Comparison of ENCODE assay signal across 21 cellular contexts in the genomic region with DNA sequence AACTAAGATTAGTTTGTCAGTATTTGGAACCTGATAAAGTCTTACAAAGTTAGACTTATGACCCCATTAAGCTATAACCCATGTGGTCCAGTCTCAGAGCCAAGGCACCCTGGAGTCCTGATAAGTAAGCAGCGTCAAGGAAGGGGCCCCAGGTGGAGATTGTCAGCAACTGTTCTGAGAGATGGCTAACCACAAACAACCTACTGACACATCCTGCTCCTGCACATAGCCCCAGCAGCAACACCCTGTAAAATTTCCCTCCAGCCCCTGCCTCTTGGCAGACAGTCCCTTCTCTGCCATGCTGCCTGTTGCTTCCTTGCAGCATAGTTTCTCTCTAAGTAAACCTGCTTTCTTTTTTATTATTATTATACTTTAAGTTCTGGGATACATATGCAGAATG.
A peak's percentile ranks its signal among the peaks of the same experiment; 100 is the strongest.
DNase-seq lines count a peak whose midpoint lies in the region; ATAC-seq and TF ChIP-seq lines count a peak whose summit lies in the region.
"Had no signal": no experiment of that assay in that cellular context is flagged by ENCODE, and none has a peak within 500 bp of the region (broad histone marks: within the 10 kb centered on the region; RNA-seq: fewer than 3 reads in every experiment).

No MANE protein-coding gene starts in this region.

- H3K36me3 Mint-ChIP-seq in activated CD4-positive, alpha-beta T cell treated with anti-CD3 and anti-CD28 coated beads for 36 hours (ENCODE audit: low read depth), result no peaks in the 10 kb centered on the region
- H3K36me3 Mint-ChIP-seq: activated naive CD4-positive, alpha-beta T cell treated with anti-CD3 and anti-CD28 coated beads, Interleukin-2, amount 50 U/mL, for 72 hours had no signal

- H3K9me3 Mint-ChIP-seq in activated CD4-positive, alpha-beta T cell treated with anti-CD3 and anti-CD28 coated beads for 36 hours (ENCODE audit: low read depth), result no peaks in the 10 kb centered on the region
- H3K9me3 Mint-ChIP-seq: activated naive CD4-positive, alpha-beta T cell treated with anti-CD3 and anti-CD28 coated beads, Interleukin-2, amount 50 U/mL, for 72 hours; central memory CD8-positive, alpha-beta T cell had no signal

- H3K27me3 Mint-ChIP-seq in activated CD4-positive, alpha-beta T cell treated with anti-CD3 and anti-CD28 coated beads for 36 hours, result peaks cover 1% of the 10 kb centered on the region

- H3K4me1 ChIP-seq in stomach, result peaks cover 0 to 11% (median 4%) of the 10 kb centered on the region in 4 donors
- H3K4me1 ChIP-seq: HAP-1, SJSA1 had no signal

- 16 to 45% (median 23%) methylated on average over 1 of the region's 1 CpG for WGBS in stomach, 5 donors

- TF ChIP-seq CTCF in fibroblast of villous mesenchyme (IDR thresholded peaks at IDR 0.05; ENCODE audit: insufficient read depth, low read depth, low read length) (no peak), stomach (IDR thresholded peaks at IDR 0.05) (no peak)

- intact Hi-C loops in activated CD4-positive, alpha-beta T cell treated with anti-CD3 and anti-CD28 coated beads for 36 hours (cut with DNase I, micrococcal nuclease), result no loop called here
- intact Hi-C loops in stomach (cut with DNase I; ENCODE audit: low total_unique reads), result no loop called here

- TF ChIP-seq EP300 in stomach (IDR thresholded peaks at IDR 0.05), result no peak

- H3K36me3 ChIP-seq in KOPT-K1 (ENCODE audit: insufficient read depth, low read length) (no peaks in the 10 kb centered on the region), stomach (no peaks in the 10 kb centered on the region)
- H3K36me3 ChIP-seq: HAP-1, left ventricle myocardium inferior, SJSA1, thoracic aorta had no signal

- peaks cover 5% of the 10 kb centered on the region for H3K9me3 ChIP-seq in KOPT-K1 (ENCODE audit: insufficient read depth, low read length, poor library complexity, severe bottlenecking)
- H3K9me3 ChIP-seq in stomach, result no peaks in the 10 kb centered on the region
- H3K9me3 ChIP-seq: HAP-1, left ventricle myocardium inferior, SJSA1, thoracic aorta had no signal

- peak; percentile 51 for DNase-seq in activated CD4-positive, alpha-beta T cell treated with anti-CD3 and anti-CD28 coated beads for 36 hours
- no peak for DNase-seq in activated CD4-positive, alpha-beta T cell treated with anti-CD3 and anti-CD28 coated beads for 1 hour
- DNase-seq in fibroblast of villous mesenchyme (ENCODE audit: low read depth) (peak; percentile 48), stomach (no peak), DMS153 treated with DMSO at 0.1 percent for 48 hours (lab: John Stamatoyannopoulos, UW; ENCODE audit: unreplicated experiment) (no peak), inferior parietal cortex (ENCODE audit: extremely low spot score) (no peak)
- DNase-seq: CD8-positive, alpha-beta memory T cell; hypothalamus; left ventricle myocardium inferior; NCI-H2029; right cardiac atrium had no signal

- no peaks in the 10 kb centered on the region for H3K27me3 ChIP-seq in stomach
- H3K27me3 ChIP-seq: SJSA1 had no signal

- TF ChIP-seq POLR2A in stomach (IDR thresholded peaks at IDR 0.05), result no peak

- POLR2A ChIA-PET in activated CD4-positive, alpha-beta T cell treated with anti-CD3 and anti-CD28 coated beads for 36 hours (lab: Charles Lee), result no interaction called here

- H3K4me3 Mint-ChIP-seq in activated CD4-positive, alpha-beta T cell treated with anti-CD3 and anti-CD28 coated beads for 36 hours, result no peak overlapping the region
- H3K4me3 Mint-ChIP-seq: CD8-positive, alpha-beta memory T cell; central memory CD8-positive, alpha-beta T cell; nephron had no signal

- peak; percentile 86 for ATAC-seq in activated CD4-positive, alpha-beta T cell treated with anti-CD3 and anti-CD28 coated beads for 36 hours
- peak; percentile 61 for ATAC-seq in GM21529 (IDR thresholded peaks at IDR 0.05; ENCODE audit: unreplicated experiment)
- ATAC-seq: right cardiac atrium had no signal

- H3K27ac Mint-ChIP-seq in activated CD4-positive, alpha-beta T cell treated with anti-CD3 and anti-CD28 coated beads for 36 hours, result no peak overlapping the region
- H3K27ac Mint-ChIP-seq: activated naive CD4-positive, alpha-beta T cell treated with anti-CD3 and anti-CD28 coated beads, Interleukin-2, amount 50 U/mL, for 72 hours; nephron had no signal

- H3K4me3 ChIP-seq in fibroblast of villous mesenchyme (ENCODE audit: low read depth, low read length) (no peak overlapping the region), stomach (no peak overlapping the region)
- H3K4me3 ChIP-seq: HAP-1, left ventricle myocardium inferior, SJSA1, thoracic aorta had no signal

- peak overlapping the region; percentile 83 for H3K27ac ChIP-seq in KOPT-K1 (ENCODE audit: low read depth, low read length, poor library complexity, severe bottlenecking)
- no peak overlapping the region for H3K27ac ChIP-seq in stomach
- H3K27ac ChIP-seq: 22Rv1, KMS-11, left ventricle myocardium inferior, SJSA1, thoracic aorta had no signal

- CTCF ChIA-PET in activated CD4-positive, alpha-beta T cell treated with anti-CD3 and anti-CD28 coated beads for 36 hours (lab: Charles Lee), result no interaction called here

- H3K4me1 Mint-ChIP-seq in activated CD4-positive, alpha-beta T cell treated with anti-CD3 and anti-CD28 coated beads for 36 hours, result peaks cover 5% of the 10 kb centered on the region
- H3K4me1 Mint-ChIP-seq: CD8-positive, alpha-beta memory T cell; central memory CD8-positive, alpha-beta T cell; nephron had no signal

Comparison
In these comparisons a context has a peak if more than half of its experiments do, and no peak if none do; other contexts are left out.
1. DNase-seq: peak in activated CD4-positive, alpha-beta T cell treated with anti-CD3 and anti-CD28 coated beads for 36 hours (single experiment) and fibroblast of villous mesenchyme (single experiment); none in activated CD4-positive, alpha-beta T cell treated with anti-CD3 and anti-CD28 coated beads for 1 hour (single experiment), stomach (single experiment), DMS153 treated with DMSO at 0.1 percent for 48 hours (single experiment) and inferior parietal cortex (single experiment).